ENCODE assay signal across 8 cellular contexts in genomic region chr21:45405271-45405818, GRCh38. TPM values are rescaled to one million over a fixed set of nuclear protein-coding genes. Genes with fewer than 3 reads are reported as not detected.
A peak's percentile ranks its signal among the peaks of the same experiment; 100 is the strongest.
DNase-seq lines count a peak whose midpoint lies in the region; TF ChIP-seq lines count a peak whose summit lies in the region.

No MANE protein-coding gene starts in this region.

- TF ChIP-seq POLR2A in esophagus muscularis mucosa (IDR thresholded peaks at IDR 0.05; ENCODE audit: low read depth), result no peak

- intact Hi-C loops in PC-9 (cut with micrococcal nuclease; ENCODE audit: unreplicated experiment) (no loop called here), esophagus muscularis mucosa (cut with DNase I) (no loop called here)

- H3K27me3 Mint-ChIP-seq in neural progenitor cell (ENCODE audit: insufficient read depth, low read depth), result peaks cover 24% of the 10 kb centered on the region

- peaks cover 18% of the 10 kb centered on the region for H3F3A ChIP-seq in PC-9 (ENCODE audit: insufficient read depth, low read depth)
- peaks cover 33% of the 10 kb centered on the region for H3F3A ChIP-seq in neural progenitor cell (ENCODE audit: low read depth)

- H3K9me2 ChIP-seq in PC-9 (ENCODE audit: insufficient read depth), result no peaks in the 10 kb centered on the region

- H3K4me2 ChIP-seq in BLaER1 treated with 17β-estradiol and CSF1 and Interleukin-3, amounts not matched to agents 10 nM and 100 nM, result peak overlapping the region; percentile 86 to 97 (median 89)
- H3K4me2 ChIP-seq in PC-9 (peak overlapping the region; percentile 74; the same call in 1 of the 2 replicates), neural progenitor cell (peak overlapping the region; percentile 95)

- peaks cover 13% of the 10 kb centered on the region for H3K9me3 Mint-ChIP-seq in neural progenitor cell

- no peak overlapping the region for H3K27ac Mint-ChIP-seq in neural progenitor cell

- no peak overlapping the region for H3K27ac ChIP-seq in BLaER1 treated with 17β-estradiol and CSF1 and Interleukin-3, amounts not matched to agents 10 nM and 100 nM
- H3K27ac ChIP-seq in PC-9, result no peak overlapping the region
- peak overlapping the region; percentile 76 to 89 (median 84) for H3K27ac ChIP-seq in esophagus muscularis mucosa (replicated peaks in 1 of 4)
- H3K27ac ChIP-seq in neural progenitor cell, result no peak overlapping the region

- peak overlapping the region in 9 of 11 experiments; percentile 12 to 60 (median 37); a peak in 11 of 22 replicates for H3K9ac ChIP-seq in BLaER1 treated with 17β-estradiol and CSF1 and Interleukin-3, amounts not matched to agents 10 nM and 100 nM
- no peak overlapping the region for H3K9ac ChIP-seq in neural progenitor cell

- H3K4me3 ChIP-seq in BLaER1 treated with 17β-estradiol and CSF1 and Interleukin-3, amounts not matched to agents 10 nM and 100 nM, result peak overlapping the region; percentile 46 to 69 (median 58)
- peak overlapping the region; percentile 58; the same call in 1 of the 2 replicates for H3K4me3 ChIP-seq in PC-9
- peak overlapping the region; percentile 66 to 81 (median 66) for H3K4me3 ChIP-seq in esophagus muscularis mucosa
- H3K4me3 ChIP-seq in neural progenitor cell, result peak overlapping the region; percentile 73

- H2AFZ ChIP-seq in PC-9 (no peak overlapping the region), neural progenitor cell (replicated peaks) (no peak overlapping the region)

- peaks cover 46% of the 10 kb centered on the region for H3K4me1 Mint-ChIP-seq in neural progenitor cell

- no CpG with 5 or more reads among the region's 86 CpGs for WGBS in esophagus muscularis mucosa

- no peaks in the 10 kb centered on the region for H3K36me3 Mint-ChIP-seq in neural progenitor cell

- peaks cover 7 to 20% (median 14%) of the 10 kb centered on the region in 11 experiments; a peak in 21 of 22 replicates for H3K9me3 ChIP-seq in BLaER1 treated with 17β-estradiol and CSF1 and Interleukin-3, amounts not matched to agents 10 nM and 100 nM (replicated peaks in 1 of 11)
- H3K9me3 ChIP-seq in PC-9 (ENCODE audit: insufficient read depth, low read depth) (peaks cover 10% of the 10 kb centered on the region), esophagus muscularis mucosa (peaks cover 0 to 9% (median 3%) of the 10 kb centered on the region in 4 donors), neural progenitor cell (ENCODE audit: low read depth) (peaks cover 3% of the 10 kb centered on the region)

- POLR2A ChIA-PET in PC-9 (lab: Charles Lee; ENCODE audit: unreplicated experiment), result no interaction called here

- TF ChIP-seq CTCF in PC-9 (conservative IDR thresholded peaks at IDR 0.05) (no peak), esophagus muscularis mucosa (IDR thresholded peaks at IDR 0.05) (no peak), neural progenitor cell (IDR thresholded peaks at IDR 0.05) (no peak)

- CTCF ChIA-PET in PC-9 (lab: Charles Lee), result no interaction called here

- H3K4me3 Mint-ChIP-seq in neural progenitor cell, result no peak overlapping the region

- DNase-seq in PC-9 (peak in 1 of 2 experiments; percentile 65), esophagus muscularis mucosa (ENCODE audit: extremely low spot score) (no peak), neural progenitor cell (ENCODE audit: low spot score) (peak; percentile 57), LoVo (ENCODE audit: low spot score) (no peak), AML-193 (lab: John Stamatoyannopoulos, UW) (no peak), Ammon's horn (ENCODE audit: low spot score) (no peak), NCI-H146 treated with DMSO at 0.1 percent for 48 hours (lab: John Stamatoyannopoulos, UW; ENCODE audit: unreplicated experiment) (no peak)

- no peaks in the 10 kb centered on the region for H3K79me2 ChIP-seq in PC-9 (ENCODE audit: low read depth)
- H3K79me2 ChIP-seq in neural progenitor cell (ENCODE audit: low read depth), result peaks cover 53% of the 10 kb centered on the region

- peaks cover 20 to 40% (median 28%) of the 10 kb centered on the region in 10 experiments for H3K4me1 ChIP-seq in BLaER1 treated with 17β-estradiol and CSF1 and Interleukin-3, amounts not matched to agents 10 nM and 100 nM
- H3K4me1 ChIP-seq in PC-9 (replicated peaks; ENCODE audit: insufficient read depth) (peaks cover 51% of the 10 kb centered on the region), esophagus muscularis mucosa (peaks cover 34 to 67% (median 60%) of the 10 kb centered on the region in 4 donors), neural progenitor cell (peaks cover 37% of the 10 kb centered on the region)

- TF ChIP-seq EP300 in esophagus muscularis mucosa (IDR thresholded peaks at IDR 0.05), result no peak

- peaks cover 82 to 91% (median 83%) of the 10 kb centered on the region in 11 experiments for H3K27me3 ChIP-seq in BLaER1 treated with 17β-estradiol and CSF1 and Interleukin-3, amounts not matched to agents 10 nM and 100 nM
- H3K27me3 ChIP-seq in PC-9 (ENCODE audit: insufficient read depth, low read depth) (no peaks in the 10 kb centered on the region), esophagus muscularis mucosa (peaks cover 0 to 11% (median 0%) of the 10 kb centered on the region in 4 donors), neural progenitor cell (peaks cover 25% of the 10 kb centered on the region)

- BruUV-seq in PC-9 (replicated peaks; lab: Mats Ljungman, UMichigan), result no TSS peak

- no peaks in the 10 kb centered on the region for H3K36me3 ChIP-seq in BLaER1 treated with 17β-estradiol and CSF1 and Interleukin-3, amounts not matched to agents 10 nM and 100 nM
- H3K36me3 ChIP-seq in PC-9 (ENCODE audit: low read depth), result no peaks in the 10 kb centered on the region
- H3K36me3 ChIP-seq in esophagus muscularis mucosa, result no peaks in the 10 kb centered on the region
- H3K36me3 ChIP-seq in neural progenitor cell, result no peaks in the 10 kb centered on the region

- H4K20me1 ChIP-seq in BLaER1 treated with 17β-estradiol and CSF1 and Interleukin-3, amounts not matched to agents 10 nM and 100 nM, result peaks cover 0 to 73% (median 39%) of the 10 kb centered on the region in 11 experiments; a peak in 18 of 22 replicates
- H4K20me1 ChIP-seq in PC-9 (ENCODE audit: insufficient read depth) (peaks cover 5% of the 10 kb centered on the region; the same call in 1 of the 2 replicates), neural progenitor cell (ENCODE audit: low read depth) (peaks cover 39% of the 10 kb centered on the region)

RNA-seq across cellular contexts. Expression of gene COL18A1, which starts 0.4 kb away (rescaled TPM):
- total RNA-seq in PC-9 (2021), result 82.4 and 106 TPM in 2 replicates
- 100 to 1,000 TPM in 3 of 4 donors, 10 to 100 TPM in 1; 97.7 to 173 (median 110) TPM for total RNA-seq in esophagus muscularis mucosa
- 52.6 and 291 TPM in 2 replicates for total RNA-seq in neural progenitor cell (ENCODE audit: low replicate concordance)

Comparison
In these comparisons a context has a peak if more than half of its experiments do, and no peak if none do; other contexts are left out.
1. H3K27ac ChIP-seq: peak in esophagus muscularis mucosa (4 of 4); none in BLaER1 treated with 17β-estradiol and CSF1 and Interleukin-3, amounts not matched to agents 10 nM and 100 nM (0 of 11), PC-9 (single experiment) and neural progenitor cell (single experiment).
2. Peak in every context shown above with its lines, with median percentiles within 50 percentile points of each other: H3K4me2 ChIP-seq and H3K4me3 ChIP-seq.